Comparison of ENCODE assay signal across 8 cellular contexts in genomic region chr14:68814376-68815287, GRCh38. TPM values are rescaled to one million over a fixed set of nuclear protein-coding genes. Genes with fewer than 3 reads are reported as not detected.
A peak's percentile ranks its signal among the peaks of the same experiment; 100 is the strongest.
DNase-seq lines count a peak whose midpoint lies in the region; ATAC-seq and TF ChIP-seq lines count a peak whose summit lies in the region.

No MANE protein-coding gene starts in this region.

- peaks cover 18% of the 10 kb centered on the region for H3K36me3 Mint-ChIP-seq in effector memory CD8-positive, alpha-beta T cell (ENCODE audit: insufficient read depth)
- no peaks in the 10 kb centered on the region for H3K36me3 Mint-ChIP-seq in type B pancreatic cell

- ATAC-seq in GM18867 (IDR thresholded peaks at IDR 0.05; ENCODE audit: unreplicated experiment), result peak; percentile 30
- ATAC-seq in effector memory CD8-positive, alpha-beta T cell (replicated peaks), result peak; percentile 36

- TF ChIP-seq CTCF in VCaP (conservative IDR thresholded peaks at IDR 0.05) (no peak), type B pancreatic cell (conservative IDR thresholded peaks at IDR 0.05) (no peak)

- peaks cover 37 to 57% of the 10 kb centered on the region in 2 donors for H3K4me1 Mint-ChIP-seq in effector memory CD8-positive, alpha-beta T cell (ENCODE audit: low read depth in 2 of 2)
- peaks cover 38% of the 10 kb centered on the region for H3K4me1 Mint-ChIP-seq in type B pancreatic cell (ENCODE audit: unreplicated experiment)

- H3K4me3 Mint-ChIP-seq in effector memory CD8-positive, alpha-beta T cell, result peak overlapping the region; percentile 82 to 85
- peak overlapping the region; percentile 70 for H3K4me3 Mint-ChIP-seq in type B pancreatic cell

- DNase-seq in Ammon's horn (ENCODE audit: low spot score) (peak; percentile 70), HuH-7 (ENCODE audit: low spot score) (peak; percentile 86), mucosa of gallbladder (ENCODE audit: low spot score) (peak; percentile 45), type B pancreatic cell (ENCODE audit: extremely low spot score, unreplicated experiment) (peak; percentile 76), SKM-1 (lab: John Stamatoyannopoulos, UW; ENCODE audit: unreplicated experiment) (no peak)
- DNase-seq in effector memory CD8-positive, alpha-beta T cell, result peak; percentile 47 to 53 (median 51)

- H3K27me3 Mint-ChIP-seq in effector memory CD8-positive, alpha-beta T cell, result no peaks in the 10 kb centered on the region
- no peaks in the 10 kb centered on the region for H3K27me3 Mint-ChIP-seq in type B pancreatic cell

- peak overlapping the region; percentile 95 to 98 for H3K27ac Mint-ChIP-seq in effector memory CD8-positive, alpha-beta T cell
- H3K27ac Mint-ChIP-seq in type B pancreatic cell, result peak overlapping the region; percentile 91

- H3K9me3 Mint-ChIP-seq in effector memory CD8-positive, alpha-beta T cell, result no peaks in the 10 kb centered on the region
- no peaks in the 10 kb centered on the region for H3K9me3 Mint-ChIP-seq in type B pancreatic cell

- H3K27ac ChIP-seq in VCaP, result peak overlapping the region; percentile 94

RNA-seq across cellular contexts. Expression of gene ZFP36L1, which starts 21.8 kb away (rescaled TPM):
- total RNA-seq in mucosa of gallbladder (398 TPM), type B pancreatic cell (ENCODE audit: low replicate concordance) (457 and 564 TPM in 2 replicates)
